ENCODE assay signal across 21 cellular contexts in genomic region chr2:58006952-58007284, GRCh38. TPM values are rescaled to one million over a fixed set of nuclear protein-coding genes. Genes with fewer than 3 reads are reported as not detected.
A peak's percentile ranks its signal among the peaks of the same experiment; 100 is the strongest.
DNase-seq lines count a peak whose midpoint lies in the region; ATAC-seq and TF ChIP-seq lines count a peak whose summit lies in the region.
"Had no signal": no experiment of that assay in that cellular context is flagged by ENCODE, and none has a peak within 500 bp of the region (broad histone marks: within the 10 kb centered on the region; RNA-seq: fewer than 3 reads in every experiment).

No MANE protein-coding gene starts in this region.

- POLR2A ChIA-PET in activated CD4-positive, alpha-beta T cell treated with anti-CD3 and anti-CD28 coated beads for 36 hours (lab: Charles Lee), result no interaction called here

- no peaks in the 10 kb centered on the region for H3K79me2 ChIP-seq in smooth muscle cell (ENCODE audit: low read depth)

- H3K4me1 Mint-ChIP-seq in stimulated activated naive B cell treated with anti-CD40 and anti-IgM and Interleukin-4, amounts not matched to agents 10 μg/mL and 1 μg/mL and 100 μg/mL, for 72 hours, result peaks cover 7 to 10% of the 10 kb centered on the region in 2 donors
- no peaks in the 10 kb centered on the region for H3K4me1 Mint-ChIP-seq in activated CD4-positive, alpha-beta T cell treated with anti-CD3 and anti-CD28 coated beads for 36 hours

- no peak overlapping the region for H3K4me3 ChIP-seq in smooth muscle cell
- H3K4me3 ChIP-seq: esophagus squamous epithelium had no signal

- no peaks in the 10 kb centered on the region for H3K4me1 ChIP-seq in smooth muscle cell (ENCODE audit: low read depth)
- H3K4me1 ChIP-seq: esophagus squamous epithelium had no signal

- peaks cover 0 to 5% of the 10 kb centered on the region in 2 donors for H3K36me3 Mint-ChIP-seq in stimulated activated naive B cell treated with anti-CD40 and anti-IgM and Interleukin-4, amounts not matched to agents 10 μg/mL and 1 μg/mL and 100 μg/mL, for 72 hours
- H3K36me3 Mint-ChIP-seq in activated CD4-positive, alpha-beta T cell treated with anti-CD3 and anti-CD28 coated beads for 36 hours (ENCODE audit: low read depth), result no peaks in the 10 kb centered on the region

- no peak for DNase-seq in stimulated activated naive B cell treated with anti-CD40 and anti-IgM and Interleukin-4, amounts not matched to agents 10 μg/mL and 1 μg/mL and 100 μg/mL, for 72 hours
- DNase-seq in NCI-H1092 (lab: John Stamatoyannopoulos, UW) (no peak), smooth muscle cell (lab: John Stamatoyannopoulos, UW; ENCODE audit: unreplicated experiment) (no peak), erythroblast (lab: John Stamatoyannopoulos, UW) (no peak)
- no peak for DNase-seq in activated CD4-positive, alpha-beta T cell treated with anti-CD3 and anti-CD28 coated beads for 36 hours
- DNase-seq: activated effector memory CD4-positive, alpha-beta T cell treated with Interleukin-2 at 50 U/mL for 16 hours; brain microvascular endothelial cell; DMS79 treated with DMSO at 0.1 percent for 48 hours; effector memory CD8-positive, alpha-beta T cell; esophagus squamous epithelium; Karpas-422; kidney glomerular epithelial cell; NCI-H1048; NCI-H2081; NCI-H446 treated with DMSO at 0.1 percent for 48 hours; right cardiac atrium; stimulated activated CD4-positive, alpha-beta T cell treated with anti-CD3 and anti-CD28 coated beads, Interleukin-15, amount 100 ng/mL, for 24 hours; T-helper 2 cell had no signal

- H3K9me3 Mint-ChIP-seq in stimulated activated naive B cell treated with anti-CD40 and anti-IgM and Interleukin-4, amounts not matched to agents 10 μg/mL and 1 μg/mL and 100 μg/mL, for 72 hours, result peaks cover 0 to 6% of the 10 kb centered on the region in 2 donors
- no peaks in the 10 kb centered on the region for H3K9me3 Mint-ChIP-seq in activated CD4-positive, alpha-beta T cell treated with anti-CD3 and anti-CD28 coated beads for 36 hours (ENCODE audit: low read depth)

- WGBS in smooth muscle cell (ENCODE audit: low lambda C conversion rate), result 86% methylated on average over 1 of the region's 1 CpG

- CTCF ChIA-PET in activated CD4-positive, alpha-beta T cell treated with anti-CD3 and anti-CD28 coated beads for 36 hours (lab: Charles Lee), result no interaction called here

- no peak overlapping the region for H3K27ac Mint-ChIP-seq in stimulated activated naive B cell treated with anti-CD40 and anti-IgM and Interleukin-4, amounts not matched to agents 10 μg/mL and 1 μg/mL and 100 μg/mL, for 72 hours
- no peak overlapping the region for H3K27ac Mint-ChIP-seq in activated CD4-positive, alpha-beta T cell treated with anti-CD3 and anti-CD28 coated beads for 36 hours

- no peaks in the 10 kb centered on the region for H3K36me3 ChIP-seq in smooth muscle cell (ENCODE audit: low read depth)
- H3K36me3 ChIP-seq: brain microvascular endothelial cell, esophagus squamous epithelium had no signal

- no peaks in the 10 kb centered on the region for H3K9me3 ChIP-seq in smooth muscle cell (replicated peaks; ENCODE audit: low read depth)
- H3K9me3 ChIP-seq: esophagus squamous epithelium had no signal

- no peak for TF ChIP-seq POLR2A in erythroblast (IDR thresholded peaks at IDR 0.05; ENCODE audit: low read length)

- H3K4me3 Mint-ChIP-seq in stimulated activated naive B cell treated with anti-CD40 and anti-IgM and Interleukin-4, amounts not matched to agents 10 μg/mL and 1 μg/mL and 100 μg/mL, for 72 hours, result no peak overlapping the region
- no peak overlapping the region for H3K4me3 Mint-ChIP-seq in activated CD4-positive, alpha-beta T cell treated with anti-CD3 and anti-CD28 coated beads for 36 hours
- H3K4me3 Mint-ChIP-seq: effector memory CD8-positive, alpha-beta T cell had no signal

- H3F3A ChIP-seq in smooth muscle cell (ENCODE audit: low read depth), result no peaks in the 10 kb centered on the region

- no peak overlapping the region for H3K4me2 ChIP-seq in smooth muscle cell

- no peak overlapping the region for H2AFZ ChIP-seq in smooth muscle cell (ENCODE audit: low read depth)

- H4K20me1 ChIP-seq in smooth muscle cell (ENCODE audit: low read depth), result no peaks in the 10 kb centered on the region

- peak; percentile 41 for ATAC-seq in GM19351 (IDR thresholded peaks at IDR 0.05; ENCODE audit: unreplicated experiment)
- ATAC-seq in HG02642 (IDR thresholded peaks at IDR 0.05; ENCODE audit: poor library complexity, unreplicated experiment), result peak; percentile 38
- peak; percentile 30 for ATAC-seq in HG03159 (IDR thresholded peaks at IDR 0.05; ENCODE audit: unreplicated experiment)
- ATAC-seq in stimulated activated naive B cell treated with anti-CD40 and anti-IgM and Interleukin-4, amounts not matched to agents 10 μg/mL and 1 μg/mL and 100 μg/mL, for 72 hours (replicated peaks), result peak; percentile 12 to 43
- no peak for ATAC-seq in activated CD4-positive, alpha-beta T cell treated with anti-CD3 and anti-CD28 coated beads for 36 hours
- ATAC-seq: effector memory CD8-positive, alpha-beta T cell; right cardiac atrium had no signal

- no peak overlapping the region for H3K9ac ChIP-seq in smooth muscle cell (ENCODE audit: low read depth)

- no peaks in the 10 kb centered on the region for H3K27me3 Mint-ChIP-seq in stimulated activated naive B cell treated with anti-CD40 and anti-IgM and Interleukin-4, amounts not matched to agents 10 μg/mL and 1 μg/mL and 100 μg/mL, for 72 hours
- H3K27me3 Mint-ChIP-seq in activated CD4-positive, alpha-beta T cell treated with anti-CD3 and anti-CD28 coated beads for 36 hours, result no peaks in the 10 kb centered on the region
- H3K27me3 Mint-ChIP-seq: effector memory CD8-positive, alpha-beta T cell had no signal

- H3K27me3 ChIP-seq in smooth muscle cell (ENCODE audit: low read depth), result no peaks in the 10 kb centered on the region
- H3K27me3 ChIP-seq: brain microvascular endothelial cell, esophagus squamous epithelium had no signal

- no peak overlapping the region for H3K27ac ChIP-seq in smooth muscle cell (ENCODE audit: low read depth)
- H3K27ac ChIP-seq: brain microvascular endothelial cell, esophagus squamous epithelium had no signal

- intact Hi-C loops in activated CD4-positive, alpha-beta T cell treated with anti-CD3 and anti-CD28 coated beads for 36 hours (cut with DNase I, micrococcal nuclease), result no loop called here

- no peak for TF ChIP-seq CTCF in smooth muscle cell (IDR thresholded peaks at IDR 0.05; ENCODE audit: borderline replicate concordance, insufficient read depth, poor library complexity, severe bottlenecking)

RNA-seq across cellular contexts. Expression of gene VRK2, which starts 39.7 kb away (rescaled TPM):
- 10 to 100 TPM; 22.1 to 28.4 TPM for total RNA-seq in activated CD4-positive, alpha-beta T cell treated with anti-CD3 and anti-CD28 coated beads for 36 hours
- 35.5 and 37.9 TPM in 2 replicates for total RNA-seq in smooth muscle cell
- 22.2 and 26.8 TPM in 2 replicates for polyA plus RNA-seq in smooth muscle cell
